In the genomic region with DNA sequence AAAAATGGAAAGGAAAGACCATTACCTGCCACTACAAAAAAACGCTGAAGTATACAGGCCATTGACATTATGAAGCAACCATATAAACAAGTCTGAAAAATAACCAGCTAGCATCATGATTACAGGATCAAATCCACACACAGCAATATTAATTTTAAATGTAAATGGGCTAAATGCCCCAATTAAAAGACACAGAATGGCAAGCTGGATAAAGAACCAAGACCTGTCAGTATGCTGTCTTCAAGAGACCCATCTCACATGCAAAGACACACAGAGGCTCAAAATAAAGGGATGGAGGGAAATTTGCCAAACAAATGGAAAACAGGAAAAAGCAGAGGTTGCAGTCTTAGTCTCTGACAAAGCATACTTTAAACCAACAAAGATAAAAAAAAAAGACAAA, we compare ENCODE assay signal across 11 cellular contexts. TPM values are rescaled to one million over a fixed set of nuclear protein-coding genes. Genes with fewer than 3 reads are reported as not detected.
"Had no signal": no experiment of that assay in that cellular context is flagged by ENCODE, and none has a peak within 500 bp of the region (broad histone marks: within the 10 kb centered on the region; RNA-seq: fewer than 3 reads in every experiment).

No MANE protein-coding gene starts in this region.

RNA-seq across cellular contexts. Expression of a gene that starts 33.9 kb away (rescaled TPM):
- total RNA-seq: dermis microvascular lymphatic vessel endothelial cell, endodermal cell, gastrocnemius medialis, left cardiac atrium, left ventricle myocardium superior, lung microvascular endothelial cell, mesenteric fat pad, mesothelial cell of epicardium, mucosa of descending colon, myocyte had no signal
- polyA plus RNA-seq: heart right ventricle had no signal
